In the genomic region with DNA sequence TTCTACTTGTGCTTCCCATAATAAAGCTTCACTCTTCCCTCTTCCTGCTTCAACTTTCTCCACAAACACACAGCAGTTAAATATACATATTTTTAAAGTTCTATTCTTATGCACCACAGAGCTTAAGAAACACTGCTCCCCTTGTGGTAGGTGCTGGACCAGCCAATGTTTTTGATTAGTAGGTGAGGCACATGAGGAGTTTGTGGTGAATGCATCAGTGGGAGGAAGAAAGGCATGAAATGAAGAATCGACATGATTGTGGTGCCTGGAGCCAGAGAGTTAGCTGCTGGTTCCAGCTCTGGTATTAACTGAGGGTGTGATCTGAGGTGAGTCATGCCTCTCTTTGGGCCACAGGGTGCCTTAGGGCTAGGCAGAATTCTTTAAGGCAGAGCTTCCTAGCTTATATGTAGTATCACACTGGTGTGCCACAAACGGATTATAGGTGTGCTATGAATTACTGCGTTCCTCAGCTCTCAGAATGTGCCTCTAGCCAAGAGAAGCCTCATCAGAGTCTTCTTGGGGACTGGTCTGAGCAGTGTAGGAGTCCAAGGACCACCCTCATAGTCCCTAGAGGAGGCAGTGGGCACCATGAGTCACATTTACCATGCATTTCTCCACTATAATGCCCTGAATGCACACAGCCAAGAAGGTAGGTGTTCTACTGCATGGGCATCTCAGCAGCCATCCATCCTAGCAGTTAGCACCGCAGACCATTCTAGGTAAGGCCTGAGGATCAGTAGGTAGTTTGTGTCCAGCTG, we compare ENCODE assay signal across 8 cellular contexts.
DNase-seq lines count a peak whose midpoint lies in the region; ATAC-seq, FAIRE-seq and TF ChIP-seq lines count a peak whose summit lies in the region.

No MANE protein-coding gene starts in this region.

- ATAC-seq in GM18858 (IDR thresholded peaks at IDR 0.05; ENCODE audit: unreplicated experiment) (peak; percentile 49), HG02970 (IDR thresholded peaks at IDR 0.05; ENCODE audit: low FRiP score, unreplicated experiment) (peak; percentile 51)
- peak; percentile 89 for ATAC-seq in activated naive CD8-positive, alpha-beta T cell treated with anti-CD3 and anti-CD28 coated beads, Interleukin-2, amount 10 ng/mL, durations not matched to agents 7 days and 5 days (ENCODE audit: low read depth)
- peak; percentile 66 to 89 for ATAC-seq in naive thymus-derived CD8-positive, alpha-beta T cell

- POLR2A ChIA-PET in AG04449 (lab: Yijun Ruan, JAX): interaction anchor here (1.1 to 1.3 kb wide), 3 partner anchors 69 to 180 kb away, joined by 3 read pairs; no protein-coding TSS in a partner anchor
- POLR2A ChIA-PET in activated naive CD8-positive, alpha-beta T cell treated with anti-CD3 and anti-CD28 coated beads, Interleukin-2, amount 10 ng/mL, durations not matched to agents 7 days and 5 days (lab: Charles Lee): interaction anchor here (0.7 to 1.3 kb wide), 4 partner anchors 8 to 104 kb away, joined by 3 to 5 read pairs (median 4); no protein-coding TSS in a partner anchor
- POLR2A ChIA-PET in naive thymus-derived CD8-positive, alpha-beta T cell (lab: Charles Lee): interaction anchor here (1.2 to 1.8 kb wide), 3 partner anchors 9 to 105 kb away, joined by 3 to 8 read pairs (median 4); no protein-coding TSS in a partner anchor

- peak; percentile 57 for TF ChIP-seq CTCF in AG04449 (IDR thresholded peaks at IDR 0.05; ENCODE audit: insufficient read depth, low read length, missing control alignments)

- peaks cover 12% of the 10 kb centered on the region for H3K9me3 Mint-ChIP-seq in activated naive CD8-positive, alpha-beta T cell treated with anti-CD3 and anti-CD28 coated beads, Interleukin-2, amount 10 ng/mL, durations not matched to agents 7 days and 5 days
- peaks cover 0 to 15% (median 6%) of the 10 kb centered on the region in 9 donors for H3K9me3 Mint-ChIP-seq in naive thymus-derived CD8-positive, alpha-beta T cell

- CTCF ChIA-PET in AG04449 (lab: Yijun Ruan, JAX): interaction anchor here (0.9 to 5.7 kb wide), 25 partner anchors 9 to 476 kb away, joined by 3 to 64 read pairs (median 7); no protein-coding TSS in a partner anchor

- peak overlapping the region; percentile 52 for H3K27ac Mint-ChIP-seq in activated naive CD8-positive, alpha-beta T cell treated with anti-CD3 and anti-CD28 coated beads, Interleukin-2, amount 10 ng/mL, durations not matched to agents 7 days and 5 days
- H3K27ac Mint-ChIP-seq in naive thymus-derived CD8-positive, alpha-beta T cell: peak overlapping the region in 3 of 10 donors; percentile 16 to 60 (median 59)

- FAIRE-seq in RCC 7860 (lab: Jason Lieb, UNC): no peak

- H3K27me3 Mint-ChIP-seq in activated naive CD8-positive, alpha-beta T cell treated with anti-CD3 and anti-CD28 coated beads, Interleukin-2, amount 10 ng/mL, durations not matched to agents 7 days and 5 days: no peaks in the 10 kb centered on the region
- H3K27me3 Mint-ChIP-seq in naive thymus-derived CD8-positive, alpha-beta T cell: no peaks in the 10 kb centered on the region

- peaks cover 9% of the 10 kb centered on the region for H3K36me3 Mint-ChIP-seq in activated naive CD8-positive, alpha-beta T cell treated with anti-CD3 and anti-CD28 coated beads, Interleukin-2, amount 10 ng/mL, durations not matched to agents 7 days and 5 days
- H3K36me3 Mint-ChIP-seq in naive thymus-derived CD8-positive, alpha-beta T cell: peaks cover 0 to 11% (median 1%) of the 10 kb centered on the region in 3 donors

- H3K4me3 Mint-ChIP-seq in activated naive CD8-positive, alpha-beta T cell treated with anti-CD3 and anti-CD28 coated beads, Interleukin-2, amount 10 ng/mL, durations not matched to agents 7 days and 5 days: no peak overlapping the region
- H3K4me3 Mint-ChIP-seq in naive thymus-derived CD8-positive, alpha-beta T cell: no peak overlapping the region

- no peak overlapping the region for H3K4me3 ChIP-seq in AG04449 (ENCODE audit: low read depth, low read length)

- DNase-seq in AG04449 (ENCODE audit: low read depth, low spot score) (peak; percentile 65), RCC 7860 (ENCODE audit: low spot score) (peak; percentile 55), NCI-H82 treated with DMSO at 0.1 percent for 48 hours (lab: John Stamatoyannopoulos, UW; ENCODE audit: unreplicated experiment) (no peak), NCI-H2196 (lab: John Stamatoyannopoulos, UW; ENCODE audit: unreplicated experiment) (no peak)
- peak; percentile 33 for DNase-seq in activated naive CD8-positive, alpha-beta T cell treated with anti-CD3 and anti-CD28 coated beads, Interleukin-2, amount 10 ng/mL, durations not matched to agents 7 days and 5 days
- peak in 5 of 10 donors; percentile 11 to 42 (median 24) for DNase-seq in naive thymus-derived CD8-positive, alpha-beta T cell

- peaks cover 32% of the 10 kb centered on the region for H3K4me1 Mint-ChIP-seq in activated naive CD8-positive, alpha-beta T cell treated with anti-CD3 and anti-CD28 coated beads, Interleukin-2, amount 10 ng/mL, durations not matched to agents 7 days and 5 days
- H3K4me1 Mint-ChIP-seq in naive thymus-derived CD8-positive, alpha-beta T cell: peaks cover 2 to 30% (median 7%) of the 10 kb centered on the region in 4 donors

Comparison
In these comparisons a context has a peak if more than half of its experiments do, and no peak if none do; other contexts are left out.
1. DNase-seq: peak in AG04449 (single experiment), RCC 7860 (single experiment) and activated naive CD8-positive, alpha-beta T cell treated with anti-CD3 and anti-CD28 coated beads, Interleukin-2, amount 10 ng/mL, durations not matched to agents 7 days and 5 days (single experiment); none in NCI-H82 treated with DMSO at 0.1 percent for 48 hours (single experiment) and NCI-H2196 (single experiment).
2. Peak in every context shown above with its lines, with median percentiles within 50 percentile points of each other: ATAC-seq.